15 cellular contexts compared by ENCODE assay signal in genomic region chr19:53824134-53824611, GRCh38. TPM values are rescaled to one million over a fixed set of nuclear protein-coding genes. Genes with fewer than 3 reads are reported as not detected.
DNase-seq lines count a peak whose midpoint lies in the region; ATAC-seq and TF ChIP-seq lines count a peak whose summit lies in the region.
"Had no signal": no experiment of that assay in that cellular context is flagged by ENCODE, and none has a peak within 500 bp of the region (broad histone marks: within the 10 kb centered on the region; RNA-seq: fewer than 3 reads in every experiment).

Gene NLRP12, minus strand, starts transcription at chr19:53824314. Its CDS starts 140 bp downstream, at chr19:53824174.

- H3K4ac ChIP-seq in H9 (ENCODE audit: low read depth, low read length): no peak within 1 kb of the TSS

- H3K4me3 Mint-ChIP-seq in H9: no peak within 1 kb of the TSS
- H3K4me3 Mint-ChIP-seq: activated CD4-positive, alpha-beta memory T cell treated with anti-CD3 and anti-CD28 coated beads, Interleukin-2, amount 10 ng/mL, durations not matched to agents 7 days and 5 days; nephron progenitor cell had no signal

- H3K79me1 ChIP-seq in H9 (ENCODE audit: insufficient read depth, low read depth, low read length, poor library complexity, severe bottlenecking): no peaks in the 10 kb centered on the region

- no peak for TF ChIP-seq POLR2A in ovary (IDR thresholded peaks at IDR 0.05)

- H3K36me3 ChIP-seq in ovary: no peaks in the 10 kb centered on the region

- TF ChIP-seq CTCF in H9 (conservative IDR thresholded peaks at IDR 0.05) (no peak), ovary (IDR thresholded peaks at IDR 0.05) (no peak)

- no peaks in the 10 kb centered on the region for H3K27me3 ChIP-seq in H9 (ENCODE audit: insufficient read depth, low read length)
- no peaks in the 10 kb centered on the region for H3K27me3 ChIP-seq in right cardiac atrium (ENCODE audit: control insufficient read depth, insufficient read depth)
- no peaks in the 10 kb centered on the region for H3K27me3 ChIP-seq in ovary

- H3K56ac ChIP-seq in H9 (ENCODE audit: insufficient read length, low read depth, low read length): no peak within 1 kb of the TSS

- H3K27me3 Mint-ChIP-seq in H9 (ENCODE audit: low read depth): no peaks in the 10 kb centered on the region; the same call in 1 of the 2 replicates

- no peak within 1 kb of the TSS for H4K5ac ChIP-seq in H9 (ENCODE audit: insufficient read length, low read depth, low read length)

- peak within 1 kb of the TSS; percentile 9 to 90 (median 64); a peak in 6 of 7 replicates for H3K27ac Mint-ChIP-seq in H9
- H3K27ac Mint-ChIP-seq: activated CD4-positive, alpha-beta memory T cell treated with anti-CD3 and anti-CD28 coated beads, Interleukin-2, amount 10 ng/mL, durations not matched to agents 7 days and 5 days; nephron progenitor cell had no signal

- H3T11ph ChIP-seq in H9 (ENCODE audit: low read length): no peak within 1 kb of the TSS

- H4K8ac ChIP-seq in H9 (replicated peaks; ENCODE audit: insufficient read length, low read depth, low read length): peak within 1 kb of the TSS; percentile 74

- no peak within 1 kb of the TSS for H2AFZ ChIP-seq in H9 (ENCODE audit: low read length)

- peaks cover 0 to 3% (median 0%) of the 10 kb centered on the region in 3 experiments; a peak in 2 of 7 replicates for H3K36me3 Mint-ChIP-seq in H9 (ENCODE audit: insufficient read depth in 1 of 3, low read depth in 3 of 3)

- no CpG with 5 or more reads among the region's 14 CpGs for whole genome bisulfite sequencing in H9 (ENCODE audit: extremely low coverage, insufficient read length, low lambda C conversion rate)
- WGBS in right cardiac atrium: 59% methylated on average over 14 of the region's 14 CpGs
- WGBS in ovary, 3 donors: 64 to 72% (median 69%) methylated on average over 14 of the region's 14 CpGs

- H3K23ac ChIP-seq in H9 (ENCODE audit: insufficient read length, low read depth, low read length): no peak within 1 kb of the TSS

- H3K9ac ChIP-seq in H9 (ENCODE audit: extremely low read depth, insufficient read length, low read length): no peak within 1 kb of the TSS

- H3K27ac ChIP-seq in H9 (ENCODE audit: insufficient read length, low read depth, low read length) (no peak within 1 kb of the TSS), right cardiac atrium (ENCODE audit: low read length) (no peak within 1 kb of the TSS), ovary (no peak within 1 kb of the TSS)
- H3K27ac ChIP-seq: epithelial cell of prostate had no signal

- no peak for TF ChIP-seq EP300 in ovary (IDR thresholded peaks at IDR 0.05)

- peaks cover 10 to 11% of the 10 kb centered on the region in 2 experiments for H3K4me1 Mint-ChIP-seq in H9
- H3K4me1 Mint-ChIP-seq: nephron progenitor cell had no signal

- H3K4me1 ChIP-seq in H9 (ENCODE audit: insufficient read depth, low read length) (no peaks in the 10 kb centered on the region), right cardiac atrium (ENCODE audit: control insufficient read depth, insufficient read depth, low read length) (no peaks in the 10 kb centered on the region), ovary (ENCODE audit: insufficient read depth) (no peaks in the 10 kb centered on the region)

- H3K9me3 Mint-ChIP-seq in H9: no peaks in the 10 kb centered on the region; a peak in 1 of 5 replicates
- H3K9me3 Mint-ChIP-seq: activated CD4-positive, alpha-beta memory T cell treated with anti-CD3 and anti-CD28 coated beads, Interleukin-2, amount 10 ng/mL, durations not matched to agents 7 days and 5 days; nephron progenitor cell had no signal

- ATAC-seq in right cardiac atrium (peak; percentile 40 to 77), esophagus mucosa (no peak)

- no peak within 1 kb of the TSS for H2AK5ac ChIP-seq in H9 (ENCODE audit: insufficient read length, low read length)

- peak within 1 kb of the TSS; percentile 73 for H3K18ac ChIP-seq in H9 (ENCODE audit: insufficient read length, low read depth, low read length)

- no peak within 1 kb of the TSS for H4K91ac ChIP-seq in H9 (ENCODE audit: insufficient read length, low read depth, low read length)

- H2BK20ac ChIP-seq in H9 (ENCODE audit: low read depth, low read length, poor library complexity, severe bottlenecking): no peak within 1 kb of the TSS

- no peaks in the 10 kb centered on the region for H4K20me1 ChIP-seq in H9 (ENCODE audit: control insufficient read depth, insufficient read depth, insufficient read length)

- peak within 1 kb of the TSS; percentile 76; the same call in 1 of the 2 replicates for H3K14ac ChIP-seq in H9 (ENCODE audit: insufficient read depth, low read length)

- no peaks in the 10 kb centered on the region for H3K79me2 ChIP-seq in H9 (ENCODE audit: insufficient read depth, low read length)

- intact Hi-C loops in right cardiac atrium (cut with DNase I) (no loop called here), ovary (cut with DNase I) (no loop called here)

- no peak for DNase-seq in H9
- DNase-seq in SIG-M5 treated with dmso at 0.1 percent for 504 hours (lab: John Stamatoyannopoulos, UW; ENCODE audit: unreplicated experiment): peak; percentile 96
- peak in 2 of 3 donors; percentile 55 to 58 for DNase-seq in right cardiac atrium
- peak; percentile 36 for DNase-seq in putamen (ENCODE audit: low spot score)
- DNase-seq in NCI-H446 (lab: John Stamatoyannopoulos, UW): no peak
- DNase-seq in mesenteric fat pad (ENCODE audit: low spot score): no peak
- DNase-seq in ovary: no peak
- DNase-seq: activated CD4-positive, alpha-beta memory T cell treated with anti-CD3 and anti-CD28 coated beads, Interleukin-2, amount 10 ng/mL, durations not matched to agents 7 days and 5 days; activated naive CD4-positive, alpha-beta T cell treated with Interleukin-2 at 50 U/mL for 16 hours; central memory CD4-positive, alpha-beta T cell; NCI-H1694 treated with DMSO at 0.1 percent for 48 hours; NCI-H82; nephron progenitor cell had no signal

- H3K9me3 ChIP-seq in H9 (ENCODE audit: control insufficient read depth, low read depth, low read length) (no peaks in the 10 kb centered on the region), right cardiac atrium (ENCODE audit: control insufficient read depth, low read length) (no peaks in the 10 kb centered on the region), ovary (no peaks in the 10 kb centered on the region)

- H2BK5ac ChIP-seq in H9 (ENCODE audit: insufficient read length, low read length): no peak within 1 kb of the TSS

- H3K23me2 ChIP-seq in H9 (ENCODE audit: insufficient read length, low read depth, low read length, poor library complexity, severe bottlenecking): no peaks in the 10 kb centered on the region

- H3K4me3 ChIP-seq in right cardiac atrium (ENCODE audit: low read length) (no peak within 1 kb of the TSS), ovary (no peak within 1 kb of the TSS)

- peak within 1 kb of the TSS; percentile 85 for H2BK12ac ChIP-seq in H9 (ENCODE audit: insufficient read length, low read depth, low read length)

- H2BK120ac ChIP-seq in H9 (ENCODE audit: low read depth, low read length, poor library complexity, severe bottlenecking): no peak within 1 kb of the TSS

- H2BK15ac ChIP-seq in H9 (ENCODE audit: low read depth, low read length): no peak within 1 kb of the TSS

- H3K4me2 ChIP-seq in H9 (ENCODE audit: insufficient read depth, insufficient read length, low read length): no peak within 1 kb of the TSS

RNA-seq across cellular contexts. Expression of gene NLRP12, which starts in this region (rescaled TPM):
- total RNA-seq in H9 (2021) (3.6 and 4.0 TPM in 2 replicates), right cardiac atrium (under 1 TPM; 0.20 to 0.71 (median 0.58) TPM), mesenteric fat pad (4.4 TPM), esophagus mucosa (0.12 TPM), ovary (under 1 TPM; 0.05 to 0.95 (median 0.17) TPM)
- polyA plus RNA-seq in right cardiac atrium (0.20 TPM), ovary (under 1 TPM; 0.05 to 0.15 TPM)

Comparison
In these comparisons a context has a peak if more than half of its experiments do, and no peak if none do; other contexts are left out.
1. Peak in DNase-seq and ATAC-seq in right cardiac atrium; RNA of the gene not detected or under 1 TPM.
2. DNase-seq: peak in SIG-M5 treated with dmso at 0.1 percent for 504 hours (single experiment) and putamen (single experiment); none in H9 (single experiment), NCI-H446 (0 of 2), mesenteric fat pad (single experiment) and ovary (0 of 5).